Comparison of ENCODE assay signal across 1 cellular context in the genomic region with DNA sequence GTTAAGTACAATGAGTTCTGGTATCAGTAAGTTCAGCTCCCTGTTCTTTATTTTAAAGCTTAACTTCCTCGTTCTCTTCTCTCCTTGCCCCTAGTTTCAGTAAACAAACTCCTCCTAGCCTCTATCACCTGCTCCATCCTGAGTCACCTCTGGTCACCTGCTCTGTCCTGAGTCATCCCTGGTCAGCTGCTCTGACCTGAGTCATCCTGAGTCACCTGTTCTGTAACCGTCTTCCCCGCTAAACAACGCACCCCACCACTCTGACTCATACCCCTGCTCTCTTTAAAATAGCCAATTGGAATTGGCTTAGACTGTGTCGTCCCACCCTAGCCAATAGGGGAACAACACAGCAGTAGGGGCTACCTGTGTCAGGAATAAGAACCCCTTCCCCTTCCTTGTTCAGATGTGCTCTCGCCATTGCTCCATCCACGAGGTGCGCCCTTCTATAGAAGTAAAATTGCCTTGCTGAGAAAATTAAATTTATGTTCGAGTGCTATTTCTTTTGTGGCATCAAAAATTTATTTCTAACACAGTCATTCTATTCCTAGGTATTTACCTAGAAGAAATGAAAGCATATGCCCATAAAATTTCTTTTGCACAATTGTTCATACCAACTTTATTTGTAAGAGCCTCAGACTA.
TF ChIP-seq lines count a peak whose summit lies in the region.

No MANE protein-coding gene starts in this region.

TF ChIP-seq in Ishikawa, 13 proteins besides CTCF, POLR2A, EP300 and RAD21 (continued from another document):
- TF ChIP-seq, protein P1, sequence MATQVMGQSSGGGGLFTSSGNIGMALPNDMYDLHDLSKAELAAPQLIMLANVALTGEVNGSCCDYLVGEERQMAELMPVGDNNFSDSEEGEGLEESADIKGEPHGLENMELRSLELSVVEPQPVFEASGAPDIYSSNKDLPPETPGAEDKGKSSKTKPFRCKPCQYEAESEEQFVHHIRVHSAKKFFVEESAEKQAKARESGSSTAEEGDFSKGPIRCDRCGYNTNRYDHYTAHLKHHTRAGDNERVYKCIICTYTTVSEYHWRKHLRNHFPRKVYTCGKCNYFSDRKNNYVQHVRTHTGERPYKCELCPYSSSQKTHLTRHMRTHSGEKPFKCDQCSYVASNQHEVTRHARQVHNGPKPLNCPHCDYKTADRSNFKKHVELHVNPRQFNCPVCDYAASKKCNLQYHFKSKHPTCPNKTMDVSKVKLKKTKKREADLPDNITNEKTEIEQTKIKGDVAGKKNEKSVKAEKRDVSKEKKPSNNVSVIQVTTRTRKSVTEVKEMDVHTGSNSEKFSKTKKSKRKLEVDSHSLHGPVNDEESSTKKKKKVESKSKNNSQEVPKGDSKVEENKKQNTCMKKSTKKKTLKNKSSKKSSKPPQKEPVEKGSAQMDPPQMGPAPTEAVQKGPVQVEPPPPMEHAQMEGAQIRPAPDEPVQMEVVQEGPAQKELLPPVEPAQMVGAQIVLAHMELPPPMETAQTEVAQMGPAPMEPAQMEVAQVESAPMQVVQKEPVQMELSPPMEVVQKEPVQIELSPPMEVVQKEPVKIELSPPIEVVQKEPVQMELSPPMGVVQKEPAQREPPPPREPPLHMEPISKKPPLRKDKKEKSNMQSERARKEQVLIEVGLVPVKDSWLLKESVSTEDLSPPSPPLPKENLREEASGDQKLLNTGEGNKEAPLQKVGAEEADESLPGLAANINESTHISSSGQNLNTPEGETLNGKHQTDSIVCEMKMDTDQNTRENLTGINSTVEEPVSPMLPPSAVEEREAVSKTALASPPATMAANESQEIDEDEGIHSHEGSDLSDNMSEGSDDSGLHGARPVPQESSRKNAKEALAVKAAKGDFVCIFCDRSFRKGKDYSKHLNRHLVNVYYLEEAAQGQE (IDR thresholded peaks at IDR 0.05; ENCODE audit: low read depth) = no peak
- TF ChIP-seq CREB1 (IDR thresholded peaks at IDR 0.05; ENCODE audit: low read depth) (no peak), YY1 (IDR thresholded peaks at IDR 0.05; ENCODE audit: low read depth) (no peak)
- TF ChIP-seq, protein P2, sequence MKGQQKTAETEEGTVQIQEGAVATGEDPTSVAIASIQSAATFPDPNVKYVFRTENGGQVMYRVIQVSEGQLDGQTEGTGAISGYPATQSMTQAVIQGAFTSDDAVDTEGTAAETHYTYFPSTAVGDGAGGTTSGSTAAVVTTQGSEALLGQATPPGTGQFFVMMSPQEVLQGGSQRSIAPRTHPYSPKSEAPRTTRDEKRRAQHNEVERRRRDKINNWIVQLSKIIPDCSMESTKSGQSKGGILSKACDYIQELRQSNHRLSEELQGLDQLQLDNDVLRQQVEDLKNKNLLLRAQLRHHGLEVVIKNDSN (IDR thresholded peaks at IDR 0.05) = peak; percentile 70
